Comparison of ENCODE assay signal across 11 cellular contexts in genomic region chr16:22787456-22788189, GRCh38. TPM values are rescaled to one million over a fixed set of nuclear protein-coding genes. Genes with fewer than 3 reads are reported as not detected.
DNase-seq lines count a peak whose midpoint lies in the region; ATAC-seq and TF ChIP-seq lines count a peak whose summit lies in the region.
"Had no signal": no experiment of that assay in that cellular context is flagged by ENCODE, and none has a peak within 500 bp of the region (broad histone marks: within the 10 kb centered on the region; RNA-seq: fewer than 3 reads in every experiment).

No MANE protein-coding gene starts in this region.

- no peaks in the 10 kb centered on the region for H3K27me3 ChIP-seq in tibial nerve

- H3K27ac Mint-ChIP-seq in activated CD8-positive, alpha-beta T cell treated with anti-CD3 and anti-CD28 coated beads for 36 hours = no peak overlapping the region
- H3K27ac Mint-ChIP-seq in naive thymus-derived CD8-positive, alpha-beta T cell = no peak overlapping the region

- TF ChIP-seq POLR2A in tibial nerve (IDR thresholded peaks at IDR 0.05) = no peak

- no peaks in the 10 kb centered on the region for H3K36me3 Mint-ChIP-seq in activated CD8-positive, alpha-beta T cell treated with anti-CD3 and anti-CD28 coated beads for 36 hours (ENCODE audit: low read depth)
- H3K36me3 Mint-ChIP-seq in naive thymus-derived CD8-positive, alpha-beta T cell = no peaks in the 10 kb centered on the region

- no peak for TF ChIP-seq EP300 in tibial nerve (IDR thresholded peaks at IDR 0.05)

- POLR2A ChIA-PET in activated CD8-positive, alpha-beta T cell treated with anti-CD3 and anti-CD28 coated beads for 36 hours (lab: Charles Lee) = no interaction called here
- POLR2A ChIA-PET in naive thymus-derived CD8-positive, alpha-beta T cell (lab: Charles Lee) = no interaction called here

- H3K4me1 ChIP-seq in tibial nerve = no peaks in the 10 kb centered on the region
- H3K4me1 ChIP-seq: adrenal gland had no signal

- no peak overlapping the region for H3K4me3 ChIP-seq in tibial nerve
- H3K4me3 ChIP-seq: adrenal gland had no signal

- H3K9me3 Mint-ChIP-seq in activated CD8-positive, alpha-beta T cell treated with anti-CD3 and anti-CD28 coated beads for 36 hours = no peaks in the 10 kb centered on the region
- H3K9me3 Mint-ChIP-seq in naive thymus-derived CD8-positive, alpha-beta T cell = peaks cover 0 to 5% (median 0%) of the 10 kb centered on the region in 9 donors

- no peaks in the 10 kb centered on the region for H3K9me3 ChIP-seq in tibial nerve
- H3K9me3 ChIP-seq: adrenal gland had no signal

- intact Hi-C loops in activated CD8-positive, alpha-beta T cell treated with anti-CD3 and anti-CD28 coated beads for 36 hours (cut with micrococcal nuclease) = no loop called here

- H3K27me3 Mint-ChIP-seq in activated CD8-positive, alpha-beta T cell treated with anti-CD3 and anti-CD28 coated beads for 36 hours = peaks cover 5% of the 10 kb centered on the region
- H3K27me3 Mint-ChIP-seq in naive thymus-derived CD8-positive, alpha-beta T cell = peaks cover 2 to 14% (median 12%) of the 10 kb centered on the region in 5 donors

- CTCF ChIA-PET in activated CD8-positive, alpha-beta T cell treated with anti-CD3 and anti-CD28 coated beads for 36 hours (lab: Charles Lee) = no interaction called here

- TF ChIP-seq CTCF in activated CD8-positive, alpha-beta T cell treated with anti-CD3 and anti-CD28 coated beads for 36 hours (IDR thresholded peaks at IDR 0.05) = no peak
- TF ChIP-seq CTCF in tibial nerve (IDR thresholded peaks at IDR 0.05) = no peak

- H3K27ac ChIP-seq in tibial nerve = no peak overlapping the region
- H3K27ac ChIP-seq: adrenal gland, WERI-Rb-1 had no signal

- 40 to 48% methylated on average over 10 of the region's 10 CpGs for WGBS in tibial nerve, 2 donors

- DNase-seq in CD1c-positive myeloid dendritic cell (ENCODE audit: extremely low spot score) (peak; percentile 21), LHCN-M2 (ENCODE audit: low read depth) (peak; percentile 87), myocyte (ENCODE audit: low read depth) (peak; percentile 93), tibial nerve (ENCODE audit: low spot score in 2 of 2) (no peak), SHP77 (lab: John Stamatoyannopoulos, UW) (no peak)
- peak; percentile 9 for DNase-seq in activated CD8-positive, alpha-beta T cell treated with anti-CD3 and anti-CD28 coated beads for 36 hours
- no peak for DNase-seq in naive thymus-derived CD8-positive, alpha-beta T cell
- DNase-seq: adrenal gland, NCI-H2081 treated with DMSO at 0.1 percent for 48 hours, WERI-Rb-1 had no signal

- no peak for ATAC-seq in activated CD8-positive, alpha-beta T cell treated with anti-CD3 and anti-CD28 coated beads for 36 hours
- no peak for ATAC-seq in naive thymus-derived CD8-positive, alpha-beta T cell
- no peak for ATAC-seq in GM18870 (IDR thresholded peaks at IDR 0.05; ENCODE audit: unreplicated experiment)

- H3K36me3 ChIP-seq in tibial nerve = no peaks in the 10 kb centered on the region
- H3K36me3 ChIP-seq: adrenal gland, WERI-Rb-1 had no signal

- peaks cover 5% of the 10 kb centered on the region for H3K4me1 Mint-ChIP-seq in activated CD8-positive, alpha-beta T cell treated with anti-CD3 and anti-CD28 coated beads for 36 hours (ENCODE audit: low read depth)
- peaks cover 4 to 11% (median 7%) of the 10 kb centered on the region in 4 donors for H3K4me1 Mint-ChIP-seq in naive thymus-derived CD8-positive, alpha-beta T cell

- no peak overlapping the region for H3K4me3 Mint-ChIP-seq in activated CD8-positive, alpha-beta T cell treated with anti-CD3 and anti-CD28 coated beads for 36 hours
- H3K4me3 Mint-ChIP-seq in naive thymus-derived CD8-positive, alpha-beta T cell = no peak overlapping the region

RNA-seq across cellular contexts. Expression of gene HS3ST2, which starts 26.3 kb away (rescaled TPM):
- total RNA-seq in LHCN-M2 (2014; rRNA removed) = not detected in 2 replicates
- polyA plus RNA-seq in LHCN-M2 (2012) = not detected
- not detected for total RNA-seq in activated CD8-positive, alpha-beta T cell treated with anti-CD3 and anti-CD28 coated beads for 36 hours
- total RNA-seq in myocyte = not detected in 2 replicates
- polyA plus RNA-seq in myocyte (2012) = not detected
- total RNA-seq in tibial nerve = 1 to 10 TPM in 3 of 4 donors, under 1 TPM in 1; 0.87 to 3.0 (median 2.3) TPM
- total RNA-seq in naive thymus-derived CD8-positive, alpha-beta T cell = not detected
- polyA plus RNA-seq in naive thymus-derived CD8-positive, alpha-beta T cell = not detected

Comparison
In these comparisons a context has a peak if more than half of its experiments do, and no peak if none do; other contexts are left out.
1. DNase-seq: peak in CD1c-positive myeloid dendritic cell (single experiment), LHCN-M2 (single experiment), activated CD8-positive, alpha-beta T cell treated with anti-CD3 and anti-CD28 coated beads for 36 hours (single experiment) and myocyte (single experiment); none in tibial nerve (0 of 2), naive thymus-derived CD8-positive, alpha-beta T cell (0 of 10) and SHP77 (0 of 2).